In the genomic region with DNA sequence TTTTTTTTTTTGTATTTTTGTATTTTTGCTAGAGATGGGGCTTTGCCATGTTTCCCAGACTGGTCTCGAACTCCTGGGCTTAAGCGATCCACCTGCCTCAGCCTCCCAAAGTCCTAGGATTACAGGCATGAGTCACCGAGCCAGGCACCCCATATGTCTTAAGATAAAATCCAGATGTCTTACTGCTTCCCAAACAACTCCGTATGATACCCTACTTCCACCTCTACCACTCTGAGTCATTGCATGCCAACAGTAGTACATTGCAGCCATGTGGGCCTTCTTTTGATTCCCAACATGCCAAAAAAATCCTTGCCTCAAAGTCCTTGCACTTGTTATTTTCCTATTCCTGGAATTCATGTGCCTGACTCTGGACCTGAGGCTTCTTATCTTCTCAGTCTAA, we compare ENCODE assay signal across 21 cellular contexts.
A peak's percentile ranks its signal among the peaks of the same experiment; 100 is the strongest.
DNase-seq lines count a peak whose midpoint lies in the region; ATAC-seq and TF ChIP-seq lines count a peak whose summit lies in the region.
"Had no signal": no experiment of that assay in that cellular context is flagged by ENCODE, and none has a peak within 500 bp of the region (broad histone marks: within the 10 kb centered on the region; RNA-seq: fewer than 3 reads in every experiment).

No MANE protein-coding gene starts in this region.

- H3K27me3 ChIP-seq in brain microvascular endothelial cell (replicated peaks) (no peaks in the 10 kb centered on the region), H7 (ENCODE audit: control insufficient read depth, insufficient read depth, low read length) (no peaks in the 10 kb centered on the region)
- H3K27me3 ChIP-seq: Peyer's patch had no signal

- peaks cover 0 to 6% of the 10 kb centered on the region in 2 donors for H3K36me3 Mint-ChIP-seq in activated naive CD4-positive, alpha-beta T cell treated with anti-CD3 and anti-CD28 coated beads, Interleukin-2, amount 50 U/mL, for 72 hours
- H3K36me3 Mint-ChIP-seq: IgD-negative memory B cell had no signal

- TF ChIP-seq CTCF in brain microvascular endothelial cell (IDR thresholded peaks at IDR 0.05; ENCODE audit: low read depth, low read length, missing control alignments) = no peak

- peaks cover 0 to 6% of the 10 kb centered on the region in 2 donors for H3K9me3 Mint-ChIP-seq in activated naive CD4-positive, alpha-beta T cell treated with anti-CD3 and anti-CD28 coated beads, Interleukin-2, amount 50 U/mL, for 72 hours
- H3K9me3 Mint-ChIP-seq: CD4-positive, alpha-beta T cell; IgD-negative memory B cell had no signal

- no peak overlapping the region for H3K4me3 ChIP-seq in brain microvascular endothelial cell (ENCODE audit: low read depth, low read length)
- no peak overlapping the region for H3K4me3 ChIP-seq in H7 (ENCODE audit: insufficient read depth, low read depth, low read length)
- H3K4me3 ChIP-seq: A549, GM12878, Peyer's patch had no signal

- H3K36me3 ChIP-seq in brain microvascular endothelial cell (replicated peaks) (no peaks in the 10 kb centered on the region), H7 (replicated peaks; ENCODE audit: control insufficient read depth, insufficient read depth, low read length) (no peaks in the 10 kb centered on the region)
- H3K36me3 ChIP-seq: Peyer's patch had no signal

- peak; percentile 23 for DNase-seq in HS-27A (ENCODE audit: low read depth)
- DNase-seq in NCI-H226 = peak; percentile 81
- peak; percentile 7 for DNase-seq in brain microvascular endothelial cell
- DNase-seq in iris pigment epithelial cell (ENCODE audit: low read depth) = peak; percentile 5
- no peak for DNase-seq in activated naive CD4-positive, alpha-beta T cell treated with anti-CD3 and anti-CD28 coated beads, Interleukin-2, amount 50 U/mL, for 72 hours (ENCODE audit: low spot score in 2 of 2)
- no peak for DNase-seq in H7
- DNase-seq: CD4-positive, alpha-beta T cell; DMS53; EL; Karpas-422; NCI-H1417 treated with DMSO at 0.1 percent for 48 hours; NCI-H187 treated with DMSO at 0.1 percent for 48 hours; NCI-H446; NCI-H69; NK-92 treated with Interleukin-12 subunit alpha and Interleukin-12 subunit beta, amount 100 ng/mL, for 24 hours; Peyer's patch; Right ventricle myocardium superior had no signal

- no peak overlapping the region for H3K27ac ChIP-seq in brain microvascular endothelial cell
- H3K27ac ChIP-seq: A549, Peyer's patch had no signal

- in situ Hi-C loops in brain microvascular endothelial cell (cut with HindIII; ENCODE audit: low pct_ligation_motif_present, low sequenced_read_pairs) = no loop called here

- no peak for ATAC-seq in activated naive CD4-positive, alpha-beta T cell treated with anti-CD3 and anti-CD28 coated beads, Interleukin-2, amount 50 U/mL, for 72 hours
- ATAC-seq in GM21529 (IDR thresholded peaks at IDR 0.05; ENCODE audit: unreplicated experiment) = no peak
- ATAC-seq: A549, GM12878 had no signal

- H3K27ac Mint-ChIP-seq in activated naive CD4-positive, alpha-beta T cell treated with anti-CD3 and anti-CD28 coated beads, Interleukin-2, amount 50 U/mL, for 72 hours = no peak overlapping the region
- H3K27ac Mint-ChIP-seq: CD4-positive, alpha-beta T cell; IgD-negative memory B cell had no signal

Comparison
In these comparisons a context has a peak if more than half of its experiments do, and no peak if none do; other contexts are left out.
1. DNase-seq: peak in HS-27A (single experiment), NCI-H226 (single experiment), brain microvascular endothelial cell (single experiment) and iris pigment epithelial cell (single experiment); none in activated naive CD4-positive, alpha-beta T cell treated with anti-CD3 and anti-CD28 coated beads, Interleukin-2, amount 50 U/mL, for 72 hours (0 of 2) and H7 (single experiment).